In the genomic region with DNA sequence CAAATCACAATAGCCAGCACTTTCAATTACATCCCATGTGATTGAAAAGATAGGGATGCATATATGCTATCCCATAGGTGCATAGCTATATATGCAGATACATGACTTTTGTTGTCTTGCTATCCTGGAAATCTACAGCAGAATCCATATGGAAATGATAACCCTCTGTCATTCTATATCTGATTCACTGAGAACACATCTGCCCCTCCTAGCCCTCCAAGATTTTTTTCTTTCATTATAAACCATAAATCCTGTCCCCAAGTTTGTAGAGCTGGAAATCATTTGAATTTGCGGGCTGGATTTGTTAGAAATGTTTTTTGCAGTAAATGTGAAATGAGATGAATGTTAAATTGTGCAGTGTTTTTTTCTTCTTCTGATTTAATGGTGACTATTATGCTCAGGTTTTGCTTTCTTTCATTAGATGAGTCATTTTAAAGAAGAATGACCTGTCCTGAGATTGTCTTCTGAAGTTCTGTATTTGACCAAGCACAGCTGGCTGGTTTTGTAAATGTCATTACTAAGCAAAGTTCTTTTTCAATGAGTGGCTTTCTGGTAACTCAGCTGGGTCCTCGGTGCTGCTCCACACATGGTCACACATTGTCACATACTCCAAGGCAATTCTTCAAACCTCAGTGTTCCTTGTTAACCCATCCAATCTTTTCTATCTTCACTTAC, we compare ENCODE assay signal across 19 cellular contexts. TPM values are rescaled to one million over a fixed set of nuclear protein-coding genes. Genes with fewer than 3 reads are reported as not detected.
DNase-seq lines count a peak whose midpoint lies in the region; ATAC-seq and TF ChIP-seq lines count a peak whose summit lies in the region.
"Had no signal": no experiment of that assay in that cellular context is flagged by ENCODE, and none has a peak within 500 bp of the region (broad histone marks: within the 10 kb centered on the region; RNA-seq: fewer than 3 reads in every experiment).

No MANE protein-coding gene starts in this region.

- H3K4ac ChIP-seq in IMR-90 (ENCODE audit: low read depth, low read length), result no peak overlapping the region; the same call in 1 of the 2 replicates

- no peak for TF ChIP-seq POLR2A in IMR-90 (IDR thresholded peaks at IDR 0.05; ENCODE audit: low read depth, low read length)
- no peak for TF ChIP-seq POLR2A in uterus (IDR thresholded peaks at IDR 0.05)

- H3K36me3 Mint-ChIP-seq in type B pancreatic cell, result no peaks in the 10 kb centered on the region
- H3K36me3 Mint-ChIP-seq: CD8-positive, alpha-beta T cell; neural progenitor cell had no signal

- H4K91ac ChIP-seq in IMR-90 (ENCODE audit: insufficient read depth, low read depth, low read length), result no peak overlapping the region

- H4K8ac ChIP-seq in IMR-90 (ENCODE audit: low read depth in 2 of 2, low read length in 2 of 2), result no peak overlapping the region

- H3K4me3 ChIP-seq in IMR-90 (ENCODE audit: insufficient read depth, low read depth, low read length) (no peak overlapping the region), tibial artery (no peak overlapping the region), uterus (no peak overlapping the region)
- H3K4me3 ChIP-seq: adrenal gland, lung, neural progenitor cell, Peyer's patch had no signal

- no peak overlapping the region for H3K14ac ChIP-seq in IMR-90 (replicated peaks; ENCODE audit: low read depth, low read length)

- H2BK5ac ChIP-seq in IMR-90 (ENCODE audit: low read depth, low read length, poor library complexity, severe bottlenecking), result peak overlapping the region; percentile 14

- POLR2A ChIA-PET in IMR-90 (lab: Charles Lee; ENCODE audit: unreplicated experiment), result no interaction called here

- peak overlapping the region; percentile 22; the same call in 1 of the 2 replicates for H2BK120ac ChIP-seq in IMR-90 (ENCODE audit: low read depth, low read length)

- H3K9ac ChIP-seq in IMR-90 (ENCODE audit: low read depth, low read length), result no peak overlapping the region
- H3K9ac ChIP-seq: neural progenitor cell had no signal

- no peaks in the 10 kb centered on the region for H3K36me3 ChIP-seq in IMR-90 (ENCODE audit: control insufficient read depth, insufficient read depth, low read length)
- H3K36me3 ChIP-seq in tibial artery, result no peaks in the 10 kb centered on the region
- H3K36me3 ChIP-seq in uterus, result no peaks in the 10 kb centered on the region
- H3K36me3 ChIP-seq: adrenal gland, neural progenitor cell, Peyer's patch had no signal

- peak overlapping the region; percentile 9 for H3K27ac Mint-ChIP-seq in type B pancreatic cell
- H3K27ac Mint-ChIP-seq: CD8-positive, alpha-beta T cell; neural progenitor cell; T-helper 17 cell had no signal

- H2AK5ac ChIP-seq in IMR-90 (ENCODE audit: low read depth, low read length), result no peak overlapping the region

- WGBS in IMR-90 (ENCODE audit: extremely low coverage in 2 of 2, insufficient read length in 1 of 2), 2 experiments, result no CpG with 5 or more reads among the region's 2 CpGs

- no peaks in the 10 kb centered on the region for H4K20me1 ChIP-seq in IMR-90 (ENCODE audit: insufficient read depth, low read length)

- H3K4me1 Mint-ChIP-seq in type B pancreatic cell (ENCODE audit: unreplicated experiment), result peaks cover 28% of the 10 kb centered on the region
- H3K4me1 Mint-ChIP-seq: neural progenitor cell, T-helper 17 cell had no signal

- no peaks in the 10 kb centered on the region for H3K79me1 ChIP-seq in IMR-90 (ENCODE audit: low read depth in 1 of 2, low read length in 2 of 2)

- peak overlapping the region; percentile 27; the same call in 1 of the 2 replicates for H2BK20ac ChIP-seq in IMR-90 (ENCODE audit: low read depth, low read length)

- DNase-seq in IMR-90, result peak; percentile 70
- no peak for DNase-seq in epithelial cell of prostate (ENCODE audit: low read depth, low spot score)
- no peak for DNase-seq in type B pancreatic cell (ENCODE audit: extremely low spot score, unreplicated experiment)
- no peak for DNase-seq in tibial artery
- no peak for DNase-seq in RPMI8226
- no peak for DNase-seq in uterus
- DNase-seq: adrenal gland; CD8-positive, alpha-beta T cell; erythroblast; GDM1; NCI-H1417 treated with DMSO at 0.1 percent for 48 hours; Peyer's patch; stimulated activated CD4-positive, alpha-beta T cell treated with anti-CD3 and anti-CD28 coated beads, Interleukin-4, amount 100 ng/mL, for 4 hours; stimulated activated naive CD4-positive, alpha-beta T cell treated with Interleukin-2 at 50 U/mL for 16 hours; T-helper 17 cell had no signal

- H3K27me3 Mint-ChIP-seq in type B pancreatic cell, result no peaks in the 10 kb centered on the region

- no peak overlapping the region for H4K5ac ChIP-seq in IMR-90 (ENCODE audit: low read depth, low read length)

- H3K4me1 ChIP-seq in IMR-90 (ENCODE audit: control insufficient read depth, insufficient read depth, low read length) (peaks cover 16% of the 10 kb centered on the region), tibial artery (no peaks in the 10 kb centered on the region), uterus (no peaks in the 10 kb centered on the region)
- H3K4me1 ChIP-seq: adrenal gland, neural progenitor cell, Peyer's patch had no signal

- H3K9me3 ChIP-seq in IMR-90 (ENCODE audit: control insufficient read depth, insufficient read depth, low read length) (no peaks in the 10 kb centered on the region), tibial artery (no peaks in the 10 kb centered on the region), uterus (no peaks in the 10 kb centered on the region)
- H3K9me3 ChIP-seq: adrenal gland, Peyer's patch had no signal

- in situ Hi-C loops in IMR-90 (cut with MboI; ENCODE audit: low sequenced_read_pairs), result no loop called here

- H2AFZ ChIP-seq in IMR-90 (replicated peaks; ENCODE audit: low read length, poor library complexity), result no peak overlapping the region
- H2AFZ ChIP-seq: neural progenitor cell had no signal

- TF ChIP-seq CTCF in IMR-90 (conservative IDR thresholded peaks at IDR 0.05; ENCODE audit: low read depth, low read length), result no peak
- TF ChIP-seq CTCF in type B pancreatic cell (conservative IDR thresholded peaks at IDR 0.05), result no peak
- TF ChIP-seq CTCF in tibial artery (IDR thresholded peaks at IDR 0.05), result no peak
- TF ChIP-seq CTCF in uterus (IDR thresholded peaks at IDR 0.05), result no peak

- peak overlapping the region; percentile 21; the same call in 1 of the 2 replicates for H3K4me2 ChIP-seq in IMR-90 (ENCODE audit: low read depth, low read length)
- H3K4me2 ChIP-seq: neural progenitor cell had no signal

- CTCF ChIA-PET in IMR-90 (lab: Yijun Ruan, JAX), result no interaction called here

- H3K27me3 ChIP-seq in IMR-90 (ENCODE audit: control insufficient read depth, insufficient read depth, low read length) (no peaks in the 10 kb centered on the region), tibial artery (no peaks in the 10 kb centered on the region), uterus (no peaks in the 10 kb centered on the region)
- H3K27me3 ChIP-seq: adrenal gland, neural progenitor cell, Peyer's patch had no signal

- H2BK15ac ChIP-seq in IMR-90 (ENCODE audit: low read depth, low read length), result peak overlapping the region; percentile 58; the same call in 1 of the 3 replicates

- H2AK9ac ChIP-seq in IMR-90 (replicated peaks; ENCODE audit: low read depth, low read length, poor library complexity), result no peak overlapping the region

- intact Hi-C loops in IMR-90 (cut with micrococcal nuclease) (no loop called here), tibial artery (cut with DNase I; ENCODE audit: low total_unique reads) (no loop called here), uterus (cut with DNase I; ENCODE audit: low total_unique reads) (no loop called here)

- no peaks in the 10 kb centered on the region for H3K9me3 Mint-ChIP-seq in type B pancreatic cell
- H3K9me3 Mint-ChIP-seq: CD8-positive, alpha-beta T cell had no signal

- H3K56ac ChIP-seq in IMR-90 (ENCODE audit: extremely low read depth, insufficient read depth, low read length), result no peak overlapping the region

- TF ChIP-seq RAD21 in IMR-90 (IDR thresholded peaks at IDR 0.05; ENCODE audit: low read length), result no peak

- H3K27ac ChIP-seq in IMR-90 (ENCODE audit: insufficient read depth, low read length) (no peak overlapping the region), epithelial cell of prostate (peak overlapping the region; percentile 49), tibial artery (no peak overlapping the region), uterus (no peak overlapping the region)
- H3K27ac ChIP-seq: adrenal gland, neural progenitor cell, Peyer's patch had no signal

- no peak overlapping the region; the same call in 1 of the 2 replicates for H3K23ac ChIP-seq in IMR-90 (ENCODE audit: low read depth, low read length)

- 0 out of 2 replicates have a peak, but pooled peaks cover 2% of the 10 kb centered on the region for H3K9me1 ChIP-seq in IMR-90 (ENCODE audit: insufficient read depth, low read length)

- no peak overlapping the region; the same call in 1 of the 2 replicates for H3K18ac ChIP-seq in IMR-90 (ENCODE audit: low read depth, low read length)

- BruUV-seq in IMR-90 (replicated peaks; lab: Mats Ljungman, UMichigan), result no TSS peak

- H3K4me3 Mint-ChIP-seq in type B pancreatic cell, result no peak overlapping the region
- H3K4me3 Mint-ChIP-seq: CD8-positive, alpha-beta T cell; neural progenitor cell; T-helper 17 cell had no signal

- dilution Hi-C loops in IMR-90 (cut with HindIII; ENCODE audit: low sequenced_read_pairs, unreplicated experiment), result no loop called here

- ATAC-seq in GM19035 (IDR thresholded peaks at IDR 0.05; ENCODE audit: unreplicated experiment) (peak; percentile 55), IMR-90 (ENCODE audit: low read depth) (peak; percentile 48; the same call in 1 of the 2 replicates)
- ATAC-seq: CD8-positive, alpha-beta T cell; sciatic nerve; T-helper 17 cell had no signal

TF ChIP-seq in IMR-90, 13 proteins besides CTCF, POLR2A, EP300 and RAD21:
- TF ChIP-seq FOS (IDR thresholded peaks at IDR 0.05; ENCODE audit: low read depth, low read length) (peak; percentile 35; the same call in 1 of the 2 replicates), RFX5 (IDR thresholded peaks at IDR 0.05; ENCODE audit: low read depth, low read length) (no peak)

RNA-seq across cellular contexts. Expression of a gene that starts 25.4 kb away (rescaled TPM):
- total RNA-seq in IMR-90 (2012; rRNA removed) (5.3 and 5.4 TPM in 2 replicates), type B pancreatic cell (ENCODE audit: low replicate concordance) (41.0 and 66.3 TPM in 2 replicates), uterus (10 to 100 TPM in 1 of 4 donors, 1 to 10 TPM in 2, under 1 TPM in 1; 0.29 to 13.6 (median 6.5) TPM)
- 10.3 TPM in 2 replicates for polyA plus RNA-seq in IMR-90 (2012; rRNA removed)
- 6.5 and 8.3 TPM in 2 replicates for polyA plus RNA-seq in IMR-90 (2012; cell fraction: cytosol; rRNA removed)
- 4.5 and 10.1 TPM in 2 replicates for polyA plus RNA-seq in IMR-90 (2012; cell fraction: nucleus; rRNA removed; ENCODE audit: low replicate concordance)
